Comparison of ENCODE assay signal across 16 cellular contexts in genomic region chr9:84866402-84866801, GRCh38.
DNase-seq lines count a peak whose midpoint lies in the region; ATAC-seq and TF ChIP-seq lines count a peak whose summit lies in the region.
"Had no signal": no experiment of that assay in that cellular context is flagged by ENCODE, and none has a peak within 500 bp of the region (broad histone marks: within the 10 kb centered on the region; RNA-seq: fewer than 3 reads in every experiment).

No MANE protein-coding gene starts in this region.

- H3F3A ChIP-seq in GM23338 (replicated peaks; ENCODE audit: low read depth), result no peaks in the 10 kb centered on the region

- intact Hi-C loops in Right ventricle myocardium superior (cut with DNase I) (no loop called here), left cardiac atrium (cut with DNase I) (no loop called here)

- H3K36me3 ChIP-seq in right atrium auricular region (no peaks in the 10 kb centered on the region), GM23338 (ENCODE audit: insufficient read depth) (no peaks in the 10 kb centered on the region)
- H3K36me3 ChIP-seq: HAP-1 had no signal

- H3K4me1 Mint-ChIP-seq in GM23338, result peaks cover 37% of the 10 kb centered on the region
- H3K4me1 Mint-ChIP-seq: CD4-positive, alpha-beta memory T cell had no signal

- peaks cover 18% of the 10 kb centered on the region; the same call in 1 of the 2 replicates for H3K9me2 ChIP-seq in GM23338 (ENCODE audit: insufficient read depth)

- in situ Hi-C loops in G401 (cut with HindIII; ENCODE audit: low sequenced_read_pairs), result no loop called here

- DNase-seq in G401 (ENCODE audit: low spot score) (peak; percentile 58), Right ventricle myocardium superior (no peak), left cardiac atrium (no peak), right atrium auricular region (ENCODE audit: low spot score) (no peak), GM23338 (ENCODE audit: low spot score) (no peak)
- no peak for DNase-seq in activated naive CD4-positive, alpha-beta T cell (lab: John Stamatoyannopoulos, UW)
- DNase-seq: 8988T; Calu3; CD4-positive, alpha-beta memory T cell; COR-L47; DMS53; DMS79 treated with DMSO at 0.1 percent for 48 hours; GOT3; HFFc6 had no signal

- no peaks in the 10 kb centered on the region for H3K9me3 Mint-ChIP-seq in GM23338

- H3K4me3 ChIP-seq in right atrium auricular region (no peak overlapping the region), GM23338 (no peak overlapping the region)
- H3K4me3 ChIP-seq: HAP-1 had no signal

- H3K27me3 Mint-ChIP-seq in GM23338 (ENCODE audit: insufficient read depth, low read depth, poor library complexity), result peaks cover 6% of the 10 kb centered on the region
- H3K27me3 Mint-ChIP-seq: CD4-positive, alpha-beta memory T cell had no signal

- no peaks in the 10 kb centered on the region for H3K36me3 Mint-ChIP-seq in GM23338 (ENCODE audit: low read depth)
- H3K36me3 Mint-ChIP-seq: CD4-positive, alpha-beta memory T cell had no signal

- no peak overlapping the region for H2AFZ ChIP-seq in GM23338

- H3K79me2 ChIP-seq in GM23338 (replicated peaks; ENCODE audit: insufficient read depth), result no peaks in the 10 kb centered on the region

- H4K20me1 ChIP-seq in GM23338 (replicated peaks; ENCODE audit: insufficient read depth), result no peaks in the 10 kb centered on the region

- H3K27me3 ChIP-seq in right atrium auricular region, result no peaks in the 10 kb centered on the region
- H3K27me3 ChIP-seq in GM23338 (ENCODE audit: insufficient read depth), result no peaks in the 10 kb centered on the region

- H3K27ac ChIP-seq in right atrium auricular region, result peak overlapping the region; percentile 2 to 62
- H3K27ac ChIP-seq in GM23338 (ENCODE audit: low read depth), result no peak overlapping the region

- no peak overlapping the region for H3K4me2 ChIP-seq in GM23338

- peak; percentile 79 for ATAC-seq in Right ventricle myocardium superior (ENCODE audit: poor library complexity)
- peak; percentile 19 to 41 for ATAC-seq in left cardiac atrium
- no peak for ATAC-seq in GM21825 (IDR thresholded peaks at IDR 0.05; ENCODE audit: unreplicated experiment)
- no peak for ATAC-seq in GM23338

- H3K4me1 ChIP-seq in right atrium auricular region (peaks cover 0 to 28% of the 10 kb centered on the region in 2 donors), GM23338 (ENCODE audit: insufficient read depth) (peaks cover 17% of the 10 kb centered on the region)

- no peak overlapping the region for H3K27ac Mint-ChIP-seq in GM23338
- H3K27ac Mint-ChIP-seq: CD4-positive, alpha-beta memory T cell; HFFc6 had no signal

- no peaks in the 10 kb centered on the region for H3K9me3 ChIP-seq in right atrium auricular region
- H3K9me3 ChIP-seq: HAP-1 had no signal

- no peak overlapping the region for H3K4me3 Mint-ChIP-seq in GM23338
- H3K4me3 Mint-ChIP-seq: CD4-positive, alpha-beta memory T cell; HFFc6 had no signal

- TF ChIP-seq CTCF in right atrium auricular region (IDR thresholded peaks at IDR 0.05) (no peak), GM23338 (conservative IDR thresholded peaks at IDR 0.05; ENCODE audit: low read depth in 2 of 2) (no peak)

TF ChIP-seq in GM23338, 12 proteins besides CTCF, POLR2A, EP300 and RAD21:
- TF ChIP-seq ZNF114 (CRISPR knock-in tag; IDR thresholded peaks at IDR 0.05) (no peak), JUNB (IDR thresholded peaks at IDR 0.05; ENCODE audit: unreplicated experiment) (no peak)

Comparison
In these comparisons a context has a peak if more than half of its experiments do, and no peak if none do; other contexts are left out.
1. ATAC-seq: peak in Right ventricle myocardium superior (single experiment) and left cardiac atrium (2 of 2); none in GM21825 (single experiment) and GM23338 (single experiment).